ENCODE assay signal across 1 cellular context in the genomic region with DNA sequence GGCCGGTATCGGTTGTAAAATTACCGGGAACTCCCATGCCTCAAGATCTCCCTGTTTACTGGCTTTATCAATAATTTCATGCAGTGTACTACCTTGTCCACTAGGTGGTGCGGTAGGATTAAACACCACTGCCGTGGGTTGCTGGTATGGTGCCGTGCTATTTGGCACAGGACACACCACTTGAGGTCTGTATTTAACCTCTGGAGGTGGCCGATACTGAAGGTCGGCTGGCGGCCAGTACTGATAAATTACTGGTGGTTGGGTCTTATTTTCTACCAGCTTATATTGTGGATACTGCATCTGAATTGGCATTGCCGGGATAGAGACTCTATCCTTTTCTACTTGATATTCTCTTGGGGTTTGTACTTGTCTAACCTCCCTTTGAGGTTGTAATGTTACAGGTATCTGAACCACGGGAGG.
TF ChIP-seq lines count a peak whose summit lies in the region.

No MANE protein-coding gene starts in this region.

TF ChIP-seq in SK-N-SH, 30 proteins besides CTCF, POLR2A, EP300 and RAD21 (continued from another document):
- TF ChIP-seq FOSL2 (IDR thresholded peaks at IDR 0.05; ENCODE audit: borderline replicate concordance, low read depth) (no peak), EZH2phosphoT487 (IDR thresholded peaks at IDR 0.05; ENCODE audit: borderline replicate concordance, low read depth) (no peak), ELF1 (IDR thresholded peaks at IDR 0.05) (no peak)
- TF ChIP-seq, protein P1, sequence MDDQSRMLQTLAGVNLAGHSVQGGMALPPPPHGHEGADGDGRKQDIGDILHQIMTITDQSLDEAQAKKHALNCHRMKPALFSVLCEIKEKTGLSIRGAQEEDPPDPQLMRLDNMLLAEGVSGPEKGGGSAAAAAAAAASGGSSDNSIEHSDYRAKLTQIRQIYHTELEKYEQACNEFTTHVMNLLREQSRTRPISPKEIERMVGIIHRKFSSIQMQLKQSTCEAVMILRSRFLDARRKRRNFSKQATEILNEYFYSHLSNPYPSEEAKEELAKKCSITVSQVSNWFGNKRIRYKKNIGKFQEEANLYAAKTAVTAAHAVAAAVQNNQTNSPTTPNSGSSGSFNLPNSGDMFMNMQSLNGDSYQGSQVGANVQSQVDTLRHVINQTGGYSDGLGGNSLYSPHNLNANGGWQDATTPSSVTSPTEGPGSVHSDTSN (IDR thresholded peaks at IDR 0.05) = no peak
